In genomic region chr17:38333635-38334295, GRCh38 we compare ENCODE assay signal across 8 cellular contexts. TPM values are rescaled to one million over a fixed set of nuclear protein-coding genes. Genes with fewer than 3 reads are reported as not detected.
A peak's percentile ranks its signal among the peaks of the same experiment; 100 is the strongest.
DNase-seq lines count a peak whose midpoint lies in the region; ATAC-seq and TF ChIP-seq lines count a peak whose summit lies in the region.

No MANE protein-coding gene starts in this region.

- H3K27me3 ChIP-seq in RWPE2 (ENCODE audit: insufficient read depth, poor library complexity, severe bottlenecking) (no peaks in the 10 kb centered on the region), brain microvascular endothelial cell (replicated peaks) (peaks cover 4% of the 10 kb centered on the region), gastroesophageal sphincter (peaks cover 62% of the 10 kb centered on the region)

- H3K27ac ChIP-seq in RWPE2 (ENCODE audit: poor library complexity, severe bottlenecking) (no peak overlapping the region), brain microvascular endothelial cell (no peak overlapping the region), gastroesophageal sphincter (no peak overlapping the region)

- H3K9me3 Mint-ChIP-seq in natural killer cell: no peaks in the 10 kb centered on the region

- DNase-seq in AG09309 (ENCODE audit: low read depth): no peak
- DNase-seq in RWPE2 (ENCODE audit: low spot score): no peak
- no peak for DNase-seq in brain microvascular endothelial cell
- no peak for DNase-seq in natural killer cell
- DNase-seq in superior temporal gyrus (ENCODE audit: extremely low spot score): no peak

- H3K9me3 ChIP-seq in RWPE2 (ENCODE audit: severe bottlenecking) (no peaks in the 10 kb centered on the region), gastroesophageal sphincter (no peaks in the 10 kb centered on the region)

- peaks cover 6 to 10% of the 10 kb centered on the region in 2 donors for H3K27me3 Mint-ChIP-seq in natural killer cell (ENCODE audit: low read depth in 2 of 2)

- H3K36me3 Mint-ChIP-seq in natural killer cell: no peaks in the 10 kb centered on the region

- H3K27ac Mint-ChIP-seq in natural killer cell: no peak overlapping the region

- H3K4me3 Mint-ChIP-seq in natural killer cell: no peak overlapping the region

- TF ChIP-seq EP300 in gastroesophageal sphincter (IDR thresholded peaks at IDR 0.05): no peak

- in situ Hi-C loops in brain microvascular endothelial cell (cut with HindIII; ENCODE audit: low pct_ligation_motif_present, low sequenced_read_pairs): no loop called here

- ATAC-seq in RWPE2 (ENCODE audit: low read depth) (0 out of 3 replicates have a peak, but pooled peaks have one; percentile 18), natural killer cell (peak; percentile 31 to 57 (median 52)), gastroesophageal sphincter (no peak), HG03196 (IDR thresholded peaks at IDR 0.05; ENCODE audit: unreplicated experiment) (no peak)

- no peak for TF ChIP-seq POLR2A in gastroesophageal sphincter (IDR thresholded peaks at IDR 0.05)

- no peaks in the 10 kb centered on the region for H3K4me1 Mint-ChIP-seq in natural killer cell

- H3K4me1 ChIP-seq in RWPE2 (ENCODE audit: insufficient read depth, poor library complexity, severe bottlenecking) (no peaks in the 10 kb centered on the region), gastroesophageal sphincter (no peaks in the 10 kb centered on the region)

- intact Hi-C loops in natural killer cell (cut with micrococcal nuclease): no loop called here

- H3K36me3 ChIP-seq in RWPE2 (ENCODE audit: low read depth) (no peaks in the 10 kb centered on the region), brain microvascular endothelial cell (replicated peaks) (no peaks in the 10 kb centered on the region), gastroesophageal sphincter (no peaks in the 10 kb centered on the region)

- H3K4me3 ChIP-seq in AG09309 (ENCODE audit: control insufficient read depth, low read depth, low read length) (no peak overlapping the region), RWPE2 (ENCODE audit: severe bottlenecking) (no peak overlapping the region), brain microvascular endothelial cell (ENCODE audit: low read depth, low read length) (no peak overlapping the region), gastroesophageal sphincter (no peak overlapping the region)

- WGBS in gastroesophageal sphincter (ENCODE audit: low coverage in 1 of 2), 2 donors: 53 to 80% methylated on average over 4 to 8 of the region's 12 CpGs

- peak; percentile 70 for TF ChIP-seq CTCF in AG09309 (IDR thresholded peaks at IDR 0.05; ENCODE audit: control insufficient read depth, insufficient read depth, low read depth, low read length, missing control alignments)
- peak; percentile 81 for TF ChIP-seq CTCF in GM12874 (IDR thresholded peaks at IDR 0.05; ENCODE audit: insufficient read depth, low read depth, low read length)
- peak; percentile 56 for TF ChIP-seq CTCF in RWPE2 (IDR thresholded peaks at IDR 0.05; ENCODE audit: poor library complexity, severe bottlenecking)
- TF ChIP-seq CTCF in brain microvascular endothelial cell (IDR thresholded peaks at IDR 0.05; ENCODE audit: low read depth, low read length, missing control alignments): peak; percentile 87
- peak; percentile 31 for TF ChIP-seq CTCF in natural killer cell (IDR thresholded peaks at IDR 0.05)
- peak in 1 of 4 experiments; percentile 30 for TF ChIP-seq CTCF in gastroesophageal sphincter (IDR thresholded peaks at IDR 0.05)

RNA-seq across cellular contexts. Expression of gene GPR179, which starts 10.0 kb away (rescaled TPM):
- total RNA-seq in natural killer cell (not detected), gastroesophageal sphincter (under 1 TPM in 2 of 4 donors, not detected in 2; 0.08 to 0.13 TPM)

RNA-seq across cellular contexts. Expression of gene SOCS7, which starts 17.9 kb away (rescaled TPM):
- total RNA-seq in natural killer cell (10 to 100 TPM; 13.6 to 31.8 (median 21.2) TPM), gastroesophageal sphincter (10 to 100 TPM; 13.2 to 19.1 (median 15.7) TPM)

RNA-seq across cellular contexts. Expression of gene MRPL45, which starts 36.8 kb away (rescaled TPM):
- 10 to 100 TPM; 11.5 to 14.2 (median 12.6) TPM for total RNA-seq in natural killer cell
- 10 to 100 TPM; 23.1 to 32.4 (median 28.7) TPM for total RNA-seq in gastroesophageal sphincter

Comparison
In these comparisons a context has a peak if more than half of its experiments do, and no peak if none do; other contexts are left out.
1. ATAC-seq: peak in RWPE2 (single experiment) and natural killer cell (3 of 3); none in gastroesophageal sphincter (single experiment) and HG03196 (single experiment).